ENCODE assay signal across 18 cellular contexts in genomic region chr13:31476266-31476665, GRCh38.
A peak's percentile ranks its signal among the peaks of the same experiment; 100 is the strongest.
DNase-seq lines count a peak whose midpoint lies in the region; ATAC-seq, FAIRE-seq and TF ChIP-seq lines count a peak whose summit lies in the region.
"Had no signal": no experiment of that assay in that cellular context is flagged by ENCODE, and none has a peak within 500 bp of the region (broad histone marks: within the 10 kb centered on the region; RNA-seq: fewer than 3 reads in every experiment).

No MANE protein-coding gene starts in this region.

- H3K9ac ChIP-seq in H1 (replicated peaks in 1 of 4; ENCODE audit: extremely low read depth in 1 of 4, low read depth in 3 of 4, low read length in 3 of 4): no peak overlapping the region
- H3K9ac ChIP-seq: KMS-11 had no signal

- no peaks in the 10 kb centered on the region for H3K36me3 ChIP-seq in H1 (ENCODE audit: control insufficient read depth in 2 of 4, insufficient read depth in 4 of 4, low read length in 3 of 4)

- no peak overlapping the region for H2BK5ac ChIP-seq in H1 (ENCODE audit: low read depth, low read length)

- no peak overlapping the region for H3K4me2 ChIP-seq in H1 (ENCODE audit: insufficient read depth in 1 of 2, low read depth in 2 of 2, low read length in 2 of 2)
- H3K4me2 ChIP-seq: KMS-11 had no signal

- H2BK12ac ChIP-seq in H1 (ENCODE audit: low read depth, low read length): no peak overlapping the region

- H3K9me3 Mint-ChIP-seq in T-cell: peaks cover 0 to 2% (median 0%) of the 10 kb centered on the region in 3 donors

- no peak overlapping the region for H3K23ac ChIP-seq in H1 (ENCODE audit: insufficient read length)

- no peaks in the 10 kb centered on the region for H3K79me1 ChIP-seq in H1 (ENCODE audit: low read depth, low read length)

- H2BK20ac ChIP-seq in H1 (ENCODE audit: low read length): no peak overlapping the region

- H4K20me1 ChIP-seq in H1 (replicated peaks in 1 of 2; ENCODE audit: control insufficient read depth in 1 of 2, insufficient read depth in 2 of 2, low read length in 2 of 2): no peaks in the 10 kb centered on the region

- peak overlapping the region; percentile 70 for H2AFZ ChIP-seq in H1 (ENCODE audit: low read length)

- H3K27me3 ChIP-seq in H1 (replicated peaks in 1 of 4; ENCODE audit: control insufficient read depth in 3 of 4, extremely low read depth in 1 of 4, insufficient read depth in 3 of 4, low read length in 3 of 4): no peaks in the 10 kb centered on the region

- FAIRE-seq in H1 (lab: Jason Lieb, UNC): no peak

- no peak overlapping the region for H2BK120ac ChIP-seq in H1 (replicated peaks; ENCODE audit: low read depth, low read length)

- no peak overlapping the region for H3K4me3 ChIP-seq in H1 (ENCODE audit: extremely low read depth in 1 of 4, insufficient read depth in 2 of 4, low read depth in 3 of 4, low read length in 4 of 4)

- no peak overlapping the region for H4K8ac ChIP-seq in H1 (ENCODE audit: extremely low read depth, insufficient read depth, low read length)

- no peak overlapping the region for H3K27ac Mint-ChIP-seq in T-helper 17 cell
- no peak overlapping the region for H3K27ac Mint-ChIP-seq in T-cell
- H3K27ac Mint-ChIP-seq: CD4-positive, CD25-positive, alpha-beta regulatory T cell; progenitor cell of endocrine pancreas had no signal

- H3K79me2 ChIP-seq in H1 (ENCODE audit: control insufficient read depth in 1 of 2, insufficient read depth in 2 of 2, low read length in 2 of 2): no peaks in the 10 kb centered on the region

- H3K56ac ChIP-seq in H1 (replicated peaks; ENCODE audit: insufficient read length, low read depth, low read length): no peak overlapping the region

- no peaks in the 10 kb centered on the region for H3K9me3 ChIP-seq in H1 (ENCODE audit: insufficient read depth in 2 of 2, low read depth in 1 of 2, low read length in 1 of 2)
- no peaks in the 10 kb centered on the region for H3K9me3 ChIP-seq in T-helper 17 cell (ENCODE audit: control insufficient read depth, low read length, poor library complexity, severe bottlenecking)

- no peak overlapping the region for H4K91ac ChIP-seq in H1 (replicated peaks; ENCODE audit: insufficient read length, low read length)

- H3K4ac ChIP-seq in H1 (replicated peaks; ENCODE audit: insufficient read length, low read depth, low read length): no peak overlapping the region

- no peak overlapping the region for H3K27ac ChIP-seq in H1 (ENCODE audit: low read depth, low read length)
- H3K27ac ChIP-seq: epithelial cell of prostate, KMS-11 had no signal

- H3K14ac ChIP-seq in H1 (ENCODE audit: insufficient read length): no peak overlapping the region

- TF ChIP-seq POLR2A in H1 (IDR thresholded peaks at IDR 0.05; ENCODE audit: control extremely low read depth in 1 of 2, low read depth in 2 of 2, low read length in 2 of 2): no peak

- WGBS in H1 (ENCODE audit: extremely low coverage in 1 of 2, insufficient coverage in 1 of 2, insufficient read length in 1 of 2, insufficient replicate concordance in 2 of 2, low coverage in 1 of 2, low lambda C conversion rate in 2 of 2, missing lambda C conversion rate in 1 of 2), 2 experiments: 76% methylated on average over 6 of the region's 6 CpGs; no CpG with 5 or more reads in 1 of the 2 experiments

- peak; percentile 15 for DNase-seq in AG09319 (ENCODE audit: extremely low read depth, low read depth)
- DNase-seq in HS-5 (ENCODE audit: low read depth): peak; percentile 49
- DNase-seq in H1 (ENCODE audit: low read depth in 1 of 2, low spot score in 2 of 2): no peak
- DNase-seq in omental fat pad (ENCODE audit: low spot score): no peak
- no peak for DNase-seq in T-helper 17 cell
- no peak for DNase-seq in T-cell
- DNase-seq in occipital lobe (lab: John Stamatoyannopoulos, UW): no peak
- DNase-seq: activated naive CD4-positive, alpha-beta T cell treated with Interleukin-2 at 50 U/mL for 16 hours; CD4-positive, CD25-positive, alpha-beta regulatory T cell; cerebellar nuclear complex; NCI-H1694 treated with DMSO at 0.1 percent for 48 hours; NCI-H748 treated with DMSO at 0.1 percent for 48 hours; stimulated activated CD4-positive, alpha-beta T cell treated with anti-CD3 and anti-CD28 coated beads, Interleukin-4, amount 100 ng/mL, for 4 hours; stimulated activated naive CD4-positive, alpha-beta T cell treated with Interleukin-2 at 50 U/mL for 16 hours had no signal

- H3K23me2 ChIP-seq in H1 (ENCODE audit: low read depth, low read length): no peaks in the 10 kb centered on the region

- POLR2A ChIA-PET in H1 (lab: Charles Lee; ENCODE audit: partially characterized antibody): no interaction called here
- POLR2A ChIA-PET in T-cell (lab: Charles Lee): no interaction called here

- CTCF ChIA-PET in H1 (lab: Charles Lee; ENCODE audit: partially characterized antibody): interaction anchor here (0.6 to 1.2 kb wide), 4 partner anchors 10 to 325 kb away, joined by 3 read pairs; no protein-coding TSS in a partner anchor
- CTCF ChIA-PET in T-cell (lab: Charles Lee): no interaction called here

- no peak overlapping the region for H3K4me3 Mint-ChIP-seq in T-helper 17 cell
- no peak overlapping the region for H3K4me3 Mint-ChIP-seq in T-cell

- H3K36me3 Mint-ChIP-seq in T-helper 17 cell (ENCODE audit: low read depth) (no peaks in the 10 kb centered on the region), T-cell (no peaks in the 10 kb centered on the region)
- H3K36me3 Mint-ChIP-seq: CD4-positive, CD25-positive, alpha-beta regulatory T cell had no signal

- peaks cover 0 to 2% (median 0%) of the 10 kb centered on the region in 4 experiments; a peak in 1 of 7 replicates for H3K4me1 ChIP-seq in H1 (replicated peaks in 1 of 4; ENCODE audit: control insufficient read depth in 3 of 4, insufficient read depth in 4 of 4, low read length in 3 of 4)

- H2BK15ac ChIP-seq in H1 (ENCODE audit: low read length): no peak overlapping the region

- H3K18ac ChIP-seq in H1 (ENCODE audit: extremely low read depth, low read length): no peak overlapping the region

- no peak for TF ChIP-seq EP300 in H1 (IDR thresholded peaks at IDR 0.05; ENCODE audit: borderline replicate concordance in 1 of 2, low read depth in 2 of 2, low read length in 2 of 2)

- no peak overlapping the region for H4K5ac ChIP-seq in H1 (ENCODE audit: insufficient read length, low read depth, low read length)

- H3K4me1 Mint-ChIP-seq in T-helper 17 cell (no peaks in the 10 kb centered on the region), T-cell (no peaks in the 10 kb centered on the region)
- H3K4me1 Mint-ChIP-seq: CD4-positive, CD25-positive, alpha-beta regulatory T cell had no signal

- H3K27me3 Mint-ChIP-seq in T-helper 17 cell (peaks cover 15% of the 10 kb centered on the region), T-cell (peaks cover 6 to 9% of the 10 kb centered on the region in 2 donors)
- H3K27me3 Mint-ChIP-seq: CD4-positive, CD25-positive, alpha-beta regulatory T cell had no signal

- no peak for TF ChIP-seq RAD21 in H1 (IDR thresholded peaks at IDR 0.05 in 1 of 2, conservative IDR thresholded peaks at IDR 0.05 in 1 of 2; ENCODE audit: low read depth in 2 of 2, low read length in 2 of 2)

- no peak for TF ChIP-seq CTCF in AG09319 (IDR thresholded peaks at IDR 0.05; ENCODE audit: low read depth, low read length)
- TF ChIP-seq CTCF in H1 (IDR thresholded peaks at IDR 0.05; ENCODE audit: control extremely low read depth in 1 of 3, insufficient read depth in 1 of 3, low read depth in 1 of 3, low read length in 3 of 3): no peak
- no peak for TF ChIP-seq CTCF in omental fat pad (IDR thresholded peaks at IDR 0.05)

- ATAC-seq in omental fat pad (ENCODE audit: low FRiP score): peak; percentile 73
- no peak for ATAC-seq in HG02852 (IDR thresholded peaks at IDR 0.05; ENCODE audit: unreplicated experiment)
- ATAC-seq in T-helper 17 cell: no peak
- ATAC-seq in T-cell (replicated peaks in 1 of 4): no peak

- H2AK5ac ChIP-seq in H1 (ENCODE audit: low read depth, low read length): no peak overlapping the region

TF ChIP-seq in H1, 55 proteins besides CTCF, POLR2A, EP300 and RAD21:
- TF ChIP-seq, protein P1, sequence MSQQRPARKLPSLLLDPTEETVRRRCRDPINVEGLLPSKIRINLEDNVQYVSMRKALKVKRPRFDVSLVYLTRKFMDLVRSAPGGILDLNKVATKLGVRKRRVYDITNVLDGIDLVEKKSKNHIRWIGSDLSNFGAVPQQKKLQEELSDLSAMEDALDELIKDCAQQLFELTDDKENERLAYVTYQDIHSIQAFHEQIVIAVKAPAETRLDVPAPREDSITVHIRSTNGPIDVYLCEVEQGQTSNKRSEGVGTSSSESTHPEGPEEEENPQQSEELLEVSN (IDR thresholded peaks at IDR 0.05): no peak
- TF ChIP-seq BCL11A (IDR thresholded peaks at IDR 0.05; ENCODE audit: low read depth in 2 of 2, low read length in 2 of 2): no peak
- no peak for TF ChIP-seq RNF2 (IDR thresholded peaks at IDR 0.05; ENCODE audit: borderline replicate concordance, low read depth, low read length, missing control alignments, poor library complexity, severe bottlenecking)
- TF ChIP-seq CHD1 (IDR thresholded peaks at IDR 0.05; ENCODE audit: low read depth, low read length): no peak
- TF ChIP-seq CREB1 (IDR thresholded peaks at IDR 0.05): no peak
- no peak for TF ChIP-seq ZNF274 (IDR thresholded peaks at IDR 0.05; ENCODE audit: borderline replicate concordance, extremely low read depth, low read length)
- TF ChIP-seq RBBP5 (IDR thresholded peaks at IDR 0.05; ENCODE audit: borderline replicate concordance, low read depth, low read length): no peak
- no peak for TF ChIP-seq BACH1 (IDR thresholded peaks at IDR 0.05; ENCODE audit: low read length)
- TF ChIP-seq TAF1 (IDR thresholded peaks at IDR 0.05; ENCODE audit: low read depth, low read length): no peak
- TF ChIP-seq RXRA (IDR thresholded peaks at IDR 0.05; ENCODE audit: insufficient read depth, low read depth, low read length): no peak
- no peak for TF ChIP-seq SAP30 (IDR thresholded peaks at IDR 0.05; ENCODE audit: insufficient read depth, insufficient replicate concordance, low read length)
- TF ChIP-seq FOSL1 (IDR thresholded peaks at IDR 0.05; ENCODE audit: insufficient read depth, low read depth, low read length): no peak
- TF ChIP-seq SIRT6 (IDR thresholded peaks at IDR 0.05; ENCODE audit: low read length): no peak
TF ChIP-seq in H1: peak in this region for 0.

Comparison
In these comparisons a context has a peak if more than half of its experiments do, and no peak if none do; other contexts are left out.
1. DNase-seq: peak in AG09319 (single experiment) and HS-5 (single experiment); none in H1 (0 of 2), omental fat pad (single experiment), T-helper 17 cell (0 of 3), T-cell (0 of 34) and occipital lobe (single experiment).